Comparison of ENCODE assay signal across 35 cellular contexts in the genomic region with DNA sequence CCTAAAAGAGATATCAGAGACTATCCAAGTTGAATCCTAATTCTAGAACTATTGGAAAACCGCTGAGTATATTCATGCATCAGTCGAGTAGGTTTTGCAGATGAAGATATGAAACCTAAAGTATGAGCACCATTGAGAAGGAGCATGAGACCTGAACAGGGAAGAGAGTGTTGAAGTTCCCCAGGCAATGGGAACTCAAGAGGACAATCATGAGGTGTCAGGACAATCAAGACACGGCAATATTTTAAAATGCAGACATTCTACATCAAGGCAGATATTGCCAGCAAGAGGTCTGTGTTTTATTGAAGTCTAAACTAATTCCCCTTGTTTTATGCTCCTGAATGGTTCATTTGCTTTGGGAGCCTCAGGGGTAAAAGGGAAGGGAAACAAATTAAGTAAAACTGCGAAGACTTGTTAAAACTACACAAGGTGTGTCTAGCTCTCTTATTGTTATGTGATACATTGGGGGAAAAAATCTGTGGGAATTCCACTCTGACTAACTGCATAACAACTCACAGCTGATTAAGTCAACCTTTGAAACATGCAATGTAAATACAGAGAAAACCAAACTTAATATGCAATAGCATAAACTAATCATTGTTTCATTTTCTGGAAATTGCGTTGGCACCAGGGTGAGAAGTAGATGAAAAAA.
DNase-seq lines count a peak whose midpoint lies in the region; ATAC-seq and TF ChIP-seq lines count a peak whose summit lies in the region.
"Had no signal": no experiment of that assay in that cellular context is flagged by ENCODE, and none has a peak within 500 bp of the region (broad histone marks: within the 10 kb centered on the region; RNA-seq: fewer than 3 reads in every experiment).

No MANE protein-coding gene starts in this region.

- no peaks in the 10 kb centered on the region for H3K27me3 ChIP-seq in right lobe of liver
- H3K27me3 ChIP-seq: ovary, uterus had no signal

- ATAC-seq in mucosa of descending colon (peak; percentile 84), right lobe of liver (no peak), T-helper 17 cell (no peak)
- ATAC-seq: A549; activated CD4-positive, CD25-positive, alpha-beta regulatory T cell treated with anti-CD3 and anti-CD28 coated beads, Interleukin-2, amount 50 U/mL, for 24 hours; activated naive CD8-positive, alpha-beta T cell treated with anti-CD3 and anti-CD28 coated beads, Interleukin-2, amount 50 U/mL, for 24 hours; activated T-cell treated with anti-CD3 and anti-CD28 coated beads, Interleukin-2, amount 50 U/mL, for 72 hours; K562; lower lobe of right lung; Right ventricle myocardium inferior had no signal

- H3K4me1 Mint-ChIP-seq in T-helper 17 cell, result no peaks in the 10 kb centered on the region
- H3K4me1 Mint-ChIP-seq: activated naive CD8-positive, alpha-beta T cell treated with anti-CD3 and anti-CD28 coated beads, Interleukin-2, amount 50 U/mL, for 24 hours; CD4-positive, CD25-positive, alpha-beta regulatory T cell had no signal

- no peak overlapping the region for H3K27ac Mint-ChIP-seq in T-helper 17 cell
- H3K27ac Mint-ChIP-seq: activated naive CD8-positive, alpha-beta T cell treated with anti-CD3 and anti-CD28 coated beads, Interleukin-2, amount 50 U/mL, for 24 hours; activated T-cell treated with anti-CD3 and anti-CD28 coated beads, Interleukin-2, amount 50 U/mL, for 72 hours; HFFc6; stimulated activated naive CD8-positive, alpha-beta T cell treated with anti-CD3 and anti-CD28 coated beads, Interleukin-15, Interleukin-2, amounts not matched to agents 100 ng/mL and 50 ng/mL, for 24 hours had no signal

- DNase-seq in Daoy (ENCODE audit: low read depth) (peak; percentile 30), astrocyte of the hippocampus (ENCODE audit: low read depth, low spot score) (peak; percentile 51), fibroblast of peridontal ligament (ENCODE audit: extremely low read depth) (peak; percentile 37), mucosa of descending colon (no peak), SW 1271 (lab: John Stamatoyannopoulos, UW) (no peak), right lobe of liver (no peak), T-helper 17 cell (no peak), HuH-7.5 (ENCODE audit: low spot score) (no peak)
- DNase-seq: activated CD4-positive, alpha-beta T cell treated with anti-CD3 and anti-CD28 coated beads, Interleukin-2, amount 50 U/mL, for 48 hours; activated naive CD4-positive, alpha-beta T cell; activated naive CD8-positive, alpha-beta T cell treated with anti-CD3 and anti-CD28 coated beads, Interleukin-2, amount 50 U/mL, for 24 hours; activated T-cell treated with anti-CD3 and anti-CD28 coated beads, Interleukin-2, amount 50 U/mL, for 72 hours; CD4-positive, CD25-positive, alpha-beta regulatory T cell; cerebellar nuclear complex; glutamatergic neuron; GM23248; HFFc6; lower lobe of right lung; MM.1S; NCI-H1105 treated with DMSO at 0.1 percent for 48 hours; NCI-H1930; NCI-H510A treated with DMSO at 0.1 percent for 48 hours; ovary; PC-9; retina; SK-N-SH; stimulated activated CD4-positive, alpha-beta T cell treated with anti-CD3 and anti-CD28 coated beads, Interleukin-1b, Interleukin-23, amount 100 ng/mL, for 48 hours; T-helper 2 cell; uterus had no signal

- H3K36me3 ChIP-seq in mucosa of descending colon (ENCODE audit: low read depth) (no peaks in the 10 kb centered on the region), right lobe of liver (no peaks in the 10 kb centered on the region)
- H3K36me3 ChIP-seq: lower lobe of right lung, ovary, thoracic aorta, uterus had no signal

- H3K4me3 ChIP-seq in mucosa of descending colon (no peak overlapping the region), right lobe of liver (no peak overlapping the region)
- H3K4me3 ChIP-seq: A549, GM23248, K562, lower lobe of right lung, ovary, PC-9, thoracic aorta, uterus had no signal

- no peak overlapping the region for H3K27ac ChIP-seq in right lobe of liver
- H3K27ac ChIP-seq: A549, GM23248, lower lobe of right lung, ovary, PC-9, thoracic aorta, uterus had no signal

- intact Hi-C loops in mucosa of descending colon (cut with DNase I, micrococcal nuclease), result no loop called here
- intact Hi-C loops in right lobe of liver (cut with DNase I), result no loop called here

- TF ChIP-seq POLR2A in right lobe of liver (IDR thresholded peaks at IDR 0.05), result no peak

- no peaks in the 10 kb centered on the region for H3K27me3 Mint-ChIP-seq in T-helper 17 cell
- H3K27me3 Mint-ChIP-seq: activated naive CD8-positive, alpha-beta T cell treated with anti-CD3 and anti-CD28 coated beads, Interleukin-2, amount 50 U/mL, for 24 hours; CD4-positive, CD25-positive, alpha-beta regulatory T cell; stimulated activated naive CD8-positive, alpha-beta T cell treated with anti-CD3 and anti-CD28 coated beads, Interleukin-15, Interleukin-2, amounts not matched to agents 100 ng/mL and 50 ng/mL, for 24 hours had no signal

- WGBS in right lobe of liver (ENCODE audit: insufficient coverage, low coverage, low lambda C conversion rate, missing lambda C conversion rate), result 79% methylated on average over 5 of the region's 5 CpGs

- no peak for TF ChIP-seq CTCF in mucosa of descending colon (IDR thresholded peaks at IDR 0.05)
- TF ChIP-seq CTCF in right lobe of liver (IDR thresholded peaks at IDR 0.05), result no peak

- H3K36me3 Mint-ChIP-seq in T-helper 17 cell (ENCODE audit: low read depth), result no peaks in the 10 kb centered on the region
- H3K36me3 Mint-ChIP-seq: CD4-positive, CD25-positive, alpha-beta regulatory T cell had no signal

- peaks cover 13% of the 10 kb centered on the region for H3K4me1 ChIP-seq in mucosa of descending colon (ENCODE audit: low read depth)
- no peaks in the 10 kb centered on the region for H3K4me1 ChIP-seq in right lobe of liver
- H3K4me1 ChIP-seq: A549, lower lobe of right lung, uterus had no signal

- no peaks in the 10 kb centered on the region for H3K9me3 ChIP-seq in mucosa of descending colon
- H3K9me3 ChIP-seq in right lobe of liver, result no peaks in the 10 kb centered on the region
- no peaks in the 10 kb centered on the region for H3K9me3 ChIP-seq in T-helper 17 cell (ENCODE audit: control insufficient read depth, low read length, poor library complexity, severe bottlenecking)
- H3K9me3 ChIP-seq: A549, lower lobe of right lung, ovary, SK-N-SH, thoracic aorta, uterus had no signal

- H3K4me3 Mint-ChIP-seq in T-helper 17 cell, result no peak overlapping the region
- H3K4me3 Mint-ChIP-seq: activated naive CD8-positive, alpha-beta T cell treated with anti-CD3 and anti-CD28 coated beads, Interleukin-2, amount 50 U/mL, for 24 hours; activated T-cell treated with anti-CD3 and anti-CD28 coated beads, Interleukin-2, amount 50 U/mL, for 72 hours; CD4-positive, CD25-positive, alpha-beta regulatory T cell; HFFc6; stimulated activated naive CD8-positive, alpha-beta T cell treated with anti-CD3 and anti-CD28 coated beads, Interleukin-15, Interleukin-2, amounts not matched to agents 100 ng/mL and 50 ng/mL, for 24 hours had no signal

Comparison
In these comparisons a context has a peak if more than half of its experiments do, and no peak if none do; other contexts are left out.
1. DNase-seq: peak in Daoy (single experiment), astrocyte of the hippocampus (single experiment) and fibroblast of peridontal ligament (single experiment); none in mucosa of descending colon (0 of 3), SW 1271 (0 of 2), right lobe of liver (0 of 3), T-helper 17 cell (0 of 3) and HuH-7.5 (single experiment).